Comparison of ENCODE assay signal across 1 cellular context in the genomic region with DNA sequence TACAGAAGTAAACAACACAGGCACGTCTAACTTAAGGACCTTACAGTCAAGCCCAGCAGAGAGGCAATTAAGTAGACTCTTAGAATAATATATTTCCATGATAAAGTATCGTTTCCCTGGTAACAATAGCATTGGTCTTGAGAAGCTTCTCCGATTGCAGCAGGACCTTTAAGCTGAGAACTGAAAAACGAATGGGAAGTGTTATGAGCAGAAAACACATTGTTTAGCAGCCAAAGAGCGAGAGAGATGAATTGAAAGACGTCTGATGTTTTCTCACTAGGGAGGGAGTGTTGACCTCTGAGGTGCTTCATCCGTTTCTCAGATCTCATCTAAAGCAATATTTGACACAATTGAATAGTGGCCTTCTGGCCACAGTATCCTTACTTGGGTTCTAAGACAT.
TF ChIP-seq lines count a peak whose summit lies in the region.

No MANE protein-coding gene starts in this region.

TF ChIP-seq in IMR-90, 13 proteins besides CTCF, POLR2A, EP300 and RAD21 (continued from another document):
- TF ChIP-seq, protein P1, sequence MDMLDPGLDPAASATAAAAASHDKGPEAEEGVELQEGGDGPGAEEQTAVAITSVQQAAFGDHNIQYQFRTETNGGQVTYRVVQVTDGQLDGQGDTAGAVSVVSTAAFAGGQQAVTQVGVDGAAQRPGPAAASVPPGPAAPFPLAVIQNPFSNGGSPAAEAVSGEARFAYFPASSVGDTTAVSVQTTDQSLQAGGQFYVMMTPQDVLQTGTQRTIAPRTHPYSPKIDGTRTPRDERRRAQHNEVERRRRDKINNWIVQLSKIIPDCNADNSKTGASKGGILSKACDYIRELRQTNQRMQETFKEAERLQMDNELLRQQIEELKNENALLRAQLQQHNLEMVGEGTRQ (IDR thresholded peaks at IDR 0.05; ENCODE audit: low read depth, low read length) = no peak
- TF ChIP-seq RCOR1 (IDR thresholded peaks at IDR 0.05; ENCODE audit: insufficient replicate concordance, low read length) (no peak), MAZ (IDR thresholded peaks at IDR 0.05; ENCODE audit: borderline replicate concordance, low read depth, low read length) (no peak), CEBPB (IDR thresholded peaks at IDR 0.05; ENCODE audit: low read depth, low read length) (no peak), FOS (IDR thresholded peaks at IDR 0.05; ENCODE audit: low read depth, low read length) (no peak), MAFK (IDR thresholded peaks at IDR 0.05; ENCODE audit: low read depth, low read length) (no peak), CHD1 (IDR thresholded peaks at IDR 0.05; ENCODE audit: low read depth, low read length) (no peak), BHLHE40 (IDR thresholded peaks at IDR 0.05; ENCODE audit: low read depth, low read length) (no peak)
